ENCODE assay signal across 8 cellular contexts in genomic region chr9:78023003-78023741, GRCh38. TPM values are rescaled to one million over a fixed set of nuclear protein-coding genes. Genes with fewer than 3 reads are reported as not detected.
A peak's percentile ranks its signal among the peaks of the same experiment; 100 is the strongest.
DNase-seq lines count a peak whose midpoint lies in the region; ATAC-seq and TF ChIP-seq lines count a peak whose summit lies in the region.

No MANE protein-coding gene starts in this region.

- no peak for TF ChIP-seq CTCF in mesothelial cell of epicardium (IDR thresholded peaks at IDR 0.05; ENCODE audit: unreplicated experiment)

- peaks cover 10% of the 10 kb centered on the region for H3K4me1 Mint-ChIP-seq in mesothelial cell of epicardium

- ATAC-seq in sciatic nerve = peak; percentile 68

- H3K27me3 Mint-ChIP-seq in mesothelial cell of epicardium (ENCODE audit: low read depth) = no peaks in the 10 kb centered on the region

- intact Hi-C loops in sciatic nerve (cut with DNase I) = no loop called here

- peak; percentile 92 for DNase-seq in HCEC 1CT
- peak; percentile 48 for DNase-seq in SW480 (ENCODE audit: low spot score)
- peak; percentile 92 for DNase-seq in glomerular visceral epithelial cell (ENCODE audit: extremely low spot score)
- DNase-seq in sciatic nerve (ENCODE audit: low spot score) = no peak
- DNase-seq in mesothelial cell of epicardium (ENCODE audit: low spot score in 2 of 2, unreplicated experiment in 2 of 2) = no peak
- no peak for DNase-seq in DMS 273 treated with DMSO at 0.1 percent for 48 hours (lab: John Stamatoyannopoulos, UW)
- no peak for DNase-seq in NCI-H2196 treated with DMSO at 0.1 percent for 48 hours (lab: John Stamatoyannopoulos, UW; ENCODE audit: unreplicated experiment)
- no peak for DNase-seq in NCI-H146 treated with DMSO at 0.1 percent for 48 hours (lab: John Stamatoyannopoulos, UW; ENCODE audit: unreplicated experiment)

- no peaks in the 10 kb centered on the region for H3K36me3 Mint-ChIP-seq in mesothelial cell of epicardium

- H3K4me3 Mint-ChIP-seq in mesothelial cell of epicardium = no peak overlapping the region

- H3K9me3 Mint-ChIP-seq in mesothelial cell of epicardium = no peaks in the 10 kb centered on the region

- no peak overlapping the region for H3K27ac Mint-ChIP-seq in mesothelial cell of epicardium

RNA-seq across cellular contexts. Expression of gene GNAQ, which starts 8.4 kb away (rescaled TPM):
- total RNA-seq in sciatic nerve (97.5 TPM), mesothelial cell of epicardium (44.4 to 47.0 TPM (median 46.9 TPM) in 3 replicates)

Comparison
In these comparisons a context has a peak if more than half of its experiments do, and no peak if none do; other contexts are left out.
1. DNase-seq: peak in HCEC 1CT (single experiment), SW480 (single experiment) and glomerular visceral epithelial cell (single experiment); none in sciatic nerve (single experiment), mesothelial cell of epicardium (0 of 2), DMS 273 treated with DMSO at 0.1 percent for 48 hours (single experiment), NCI-H2196 treated with DMSO at 0.1 percent for 48 hours (single experiment) and NCI-H146 treated with DMSO at 0.1 percent for 48 hours (single experiment).